In the genomic region with DNA sequence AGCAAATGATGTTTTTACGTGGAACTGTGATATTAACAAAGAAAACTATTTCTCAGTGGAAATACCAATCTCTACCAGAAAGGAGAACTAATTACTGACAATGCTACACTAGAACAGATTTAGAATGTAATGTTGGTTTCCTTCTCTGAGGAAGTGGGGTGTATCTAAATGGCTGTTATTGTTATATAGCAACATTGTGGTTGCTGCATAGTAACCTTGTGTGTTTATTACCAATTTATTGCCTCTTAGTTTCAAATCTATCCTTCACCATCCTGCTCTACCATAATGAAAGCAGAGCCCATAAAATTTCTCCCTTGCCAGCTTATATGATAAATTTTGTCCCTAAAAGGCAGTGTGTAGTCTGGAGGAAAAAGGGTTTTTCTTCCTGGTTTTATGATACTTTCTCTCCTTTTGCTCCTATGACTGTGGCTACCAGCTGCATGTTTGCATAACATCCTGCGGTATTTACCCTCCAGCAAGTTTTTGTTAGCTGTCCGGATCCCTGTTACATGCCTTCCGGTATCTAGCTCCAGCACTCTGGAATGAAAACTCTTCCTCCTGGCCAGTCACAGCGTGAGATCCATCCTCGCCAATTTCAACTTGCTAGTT, we compare ENCODE assay signal across 8 cellular contexts. TPM values are rescaled to one million over a fixed set of nuclear protein-coding genes. Genes with fewer than 3 reads are reported as not detected.
DNase-seq lines count a peak whose midpoint lies in the region; ATAC-seq and TF ChIP-seq lines count a peak whose summit lies in the region.

No MANE protein-coding gene starts in this region.

- peak; percentile 31 for DNase-seq in COLO829 (ENCODE audit: low spot score)
- DNase-seq in SK-N-MC (ENCODE audit: low read depth, low spot score): peak; percentile 84
- peak in 1 of 2 donors; percentile 29 for DNase-seq in heart right ventricle
- peak; percentile 84 for DNase-seq in smooth muscle cell of the brain vasculature (ENCODE audit: low read depth, low spot score)
- DNase-seq in stimulated activated CD4-positive, alpha-beta T cell treated with anti-CD3 and anti-CD28 coated beads, Interleukin-4, amount 100 ng/mL, for 1 hour: no peak
- DNase-seq in activated gamma-delta T cell (lab: John Stamatoyannopoulos, UW): no peak

- H3K9ac ChIP-seq in SK-N-MC (ENCODE audit: insufficient read length): peak overlapping the region; percentile 40

- intact Hi-C loops in heart right ventricle (cut with DNase I): no loop called here

- H3K36me3 ChIP-seq in SK-N-MC (ENCODE audit: insufficient read depth, low read length): no peaks in the 10 kb centered on the region
- no peaks in the 10 kb centered on the region for H3K36me3 ChIP-seq in heart right ventricle

- ATAC-seq in GM21367 (IDR thresholded peaks at IDR 0.05; ENCODE audit: unreplicated experiment) (peak; percentile 87), HG03571 (IDR thresholded peaks at IDR 0.05; ENCODE audit: unreplicated experiment) (peak; percentile 73), heart right ventricle (peak in 7 of 8 donors; percentile 53 to 85 (median 79))

- WGBS in heart right ventricle, 2 donors: 44 to 52% methylated on average over 6 of the region's 6 CpGs

- peaks cover 0 to 30% (median 0%) of the 10 kb centered on the region in 9 donors for H3K4me1 ChIP-seq in heart right ventricle

- no peak for TF ChIP-seq CTCF in heart right ventricle (IDR thresholded peaks at IDR 0.05)

- H3K27me3 ChIP-seq in heart right ventricle: no peaks in the 10 kb centered on the region

- H3K4me3 ChIP-seq in SK-N-MC (peak overlapping the region; percentile 65), heart right ventricle (peak overlapping the region in 1 of 10 donors; percentile 5)

- H3K9me3 ChIP-seq in SK-N-MC (ENCODE audit: low read depth, low read length): no peaks in the 10 kb centered on the region
- no peaks in the 10 kb centered on the region for H3K9me3 ChIP-seq in heart right ventricle

- H3K27ac ChIP-seq in SK-N-MC: peak overlapping the region; percentile 82
- peak overlapping the region in 6 of 10 donors; percentile 12 to 68 (median 35) for H3K27ac ChIP-seq in heart right ventricle

RNA-seq across cellular contexts. Expression of a gene that starts 5.7 kb away (rescaled TPM):
- total RNA-seq in heart right ventricle: 1 to 10 TPM in 2 of 10 donors, under 1 TPM in 7, not detected in 1; 0.15 to 5.2 (median 0.57) TPM
- polyA plus RNA-seq in heart right ventricle: 1 to 10 TPM in 1 of 2 donors, under 1 TPM in 1; 0.49 to 1.5 TPM

RNA-seq across cellular contexts. Expression of a gene that starts 14.1 kb away (rescaled TPM):
- total RNA-seq in heart right ventricle: under 1 TPM in 2 of 10 donors, not detected in 8; 0.67 to 0.90 TPM
- not detected for polyA plus RNA-seq in heart right ventricle

RNA-seq across cellular contexts. Expression of a gene that starts 24.9 kb away (rescaled TPM):
- under 1 TPM in 1 of 10 donors, not detected in 9; 0.62 TPM for total RNA-seq in heart right ventricle
- polyA plus RNA-seq in heart right ventricle: under 1 TPM in 1 of 2 donors, not detected in 1; 0.07 TPM

RNA-seq across cellular contexts. Expression of a gene that starts 40.3 kb away (rescaled TPM):
- 1 to 10 TPM in 1 of 10 donors, not detected in 9; 1.3 TPM for total RNA-seq in heart right ventricle
- under 1 TPM in 1 of 2 donors, not detected in 1; 0.06 TPM for polyA plus RNA-seq in heart right ventricle

RNA-seq across cellular contexts. Expression of a gene that starts 57.7 kb away (rescaled TPM):
- total RNA-seq in heart right ventricle: under 1 TPM in 1 of 10 donors, not detected in 9; 0.90 TPM
- under 1 TPM; 0.13 to 0.22 TPM for polyA plus RNA-seq in heart right ventricle

Comparison
In these comparisons a context has a peak if more than half of its experiments do, and no peak if none do; other contexts are left out.
1. DNase-seq: peak in COLO829 (single experiment), SK-N-MC (single experiment) and smooth muscle cell of the brain vasculature (single experiment); none in stimulated activated CD4-positive, alpha-beta T cell treated with anti-CD3 and anti-CD28 coated beads, Interleukin-4, amount 100 ng/mL, for 1 hour (single experiment) and activated gamma-delta T cell (single experiment).
2. Peak in every context shown above with its lines, with median percentiles within 50 percentile points of each other: ATAC-seq.